In genomic region chr2:204652063-204652462, GRCh38 we compare ENCODE assay signal across 11 cellular contexts.
"Had no signal": no experiment of that assay in that cellular context is flagged by ENCODE, and none has a peak within 500 bp of the region (broad histone marks: within the 10 kb centered on the region; RNA-seq: fewer than 3 reads in every experiment).

No MANE protein-coding gene starts in this region.

- ATAC-seq: GM23338, HCT116 had no signal

- H3K4me2 ChIP-seq: GM23338 had no signal

- DNase-seq: GM23248, GOT3, H7, H9, HCEC 1CT, HFFc6 had no signal

- H3K9me3 ChIP-seq: HAP-1 had no signal

- FAIRE-seq: H1, H54 had no signal

- H3K27ac ChIP-seq: GM23248 had no signal

- H3K4me3 ChIP-seq: GM23248, GM23338, HAP-1 had no signal

- H3K36me3 ChIP-seq: HAP-1 had no signal

- H3K9ac ChIP-seq: GM23248 had no signal

- H2AFZ ChIP-seq: GM23248, GM23338 had no signal
